In genomic region chr4:108619372-108620100, GRCh38 we compare ENCODE assay signal across 8 cellular contexts. TPM values are rescaled to one million over a fixed set of nuclear protein-coding genes. Genes with fewer than 3 reads are reported as not detected.
DNase-seq lines count a peak whose midpoint lies in the region; ATAC-seq, FAIRE-seq and TF ChIP-seq lines count a peak whose summit lies in the region.

No MANE protein-coding gene starts in this region.

- H3K4me3 ChIP-seq in BJ (ENCODE audit: low read depth, low read length), result peak overlapping the region; percentile 38
- H3K4me3 ChIP-seq in GM23248, result peak overlapping the region; percentile 95
- peak overlapping the region; percentile 86 for H3K4me3 ChIP-seq in SK-N-MC
- peak overlapping the region; percentile 18 to 80 for H3K4me3 ChIP-seq in aorta (ENCODE audit: low read length in 2 of 2)

- H4K20me1 ChIP-seq in GM23248 (ENCODE audit: insufficient read depth), result no peaks in the 10 kb centered on the region; the same call in 1 of the 2 replicates

- H3K36me3 Mint-ChIP-seq in naive B cell, result peaks cover 22 to 29% of the 10 kb centered on the region in 2 donors

- CTCF ChIA-PET in BJ (lab: Yijun Ruan, JAX), result interaction anchor here (1.8 kb wide), 1 partner anchor 18 kb away, joined by 4 read pairs; no protein-coding TSS in a partner anchor

- intact Hi-C loops in aorta (cut with DNase I), result loop anchor here in 1 of 2 donors (2.0 to 10.0 kb wide), 2 partner anchors 31 to 1195 kb away; partner anchors contain the start of genes GAR1 and OSTC

- no peak for ATAC-seq in naive B cell (ENCODE audit: low read depth in 2 of 2)
- peak; percentile 8 for ATAC-seq in aorta (ENCODE audit: low FRiP score)

- peak overlapping the region; percentile 85 to 99 (median 97) for H3K27ac Mint-ChIP-seq in naive B cell

- no peaks in the 10 kb centered on the region for H3K9me3 ChIP-seq in GM23248 (ENCODE audit: low read depth)
- no peaks in the 10 kb centered on the region for H3K9me3 ChIP-seq in SK-N-MC (ENCODE audit: low read depth, low read length)
- H3K9me3 ChIP-seq in aorta (ENCODE audit: control insufficient read depth, low read length), result no peaks in the 10 kb centered on the region

- H3F3A ChIP-seq in GM23248 (ENCODE audit: insufficient read depth), result peaks cover 24% of the 10 kb centered on the region

- peak overlapping the region; percentile 71 for H3K9ac ChIP-seq in GM23248
- H3K9ac ChIP-seq in SK-N-MC (ENCODE audit: insufficient read length), result peak overlapping the region; percentile 69

- H3K4me2 ChIP-seq in GM23248 (ENCODE audit: unreplicated experiment), result peak overlapping the region; percentile 82

- peak overlapping the region; percentile 98 for H2AFZ ChIP-seq in GM23248

- H3K4me3 Mint-ChIP-seq in naive B cell, result peak overlapping the region; percentile 86 to 100 (median 96)

- WGBS in GM23248 (ENCODE audit: low coverage in 1 of 2, low lambda C conversion rate in 2 of 2, missing lambda C conversion rate in 2 of 2), 2 experiments, result 75 to 77% methylated on average over 7 of the region's 7 CpGs
- 80 to 83% methylated on average over 7 of the region's 7 CpGs for WGBS in aorta, 2 donors

- peaks cover 33 to 52% (median 43%) of the 10 kb centered on the region in 3 donors for H3K4me1 Mint-ChIP-seq in naive B cell

- no peak for FAIRE-seq in urothelium cell line (lab: Jason Lieb, UNC)

- no peak for TF ChIP-seq CTCF in BJ (IDR thresholded peaks at IDR 0.05; ENCODE audit: insufficient read depth, low read depth, low read length)

- no peaks in the 10 kb centered on the region for H3K9me2 ChIP-seq in GM23248 (ENCODE audit: insufficient read depth)

- peaks cover 42% of the 10 kb centered on the region for H3K79me2 ChIP-seq in GM23248 (ENCODE audit: insufficient read depth)

- H3K27me3 Mint-ChIP-seq in naive B cell, result no peaks in the 10 kb centered on the region

- H3K27ac ChIP-seq in GM23248 (peak overlapping the region; percentile 48), SK-N-MC (no peak overlapping the region), caudate nucleus (ENCODE audit: low read depth, low read length) (peak overlapping the region; percentile 74), aorta (ENCODE audit: low read depth in 1 of 2, low read length in 2 of 2) (no peak overlapping the region)

- H3K4me1 ChIP-seq in GM23248 (ENCODE audit: insufficient read depth) (peaks cover 37% of the 10 kb centered on the region), aorta (ENCODE audit: control insufficient read depth in 1 of 2, insufficient read depth in 2 of 2, low read length in 2 of 2) (peaks cover 0 to 3% of the 10 kb centered on the region in 2 donors)

- POLR2A ChIA-PET in BJ (lab: Charles Lee), result no interaction called here

- in situ Hi-C loops in GM23248 (cut with MboI), result no loop called here

- H3K27me3 ChIP-seq in BJ (ENCODE audit: control insufficient read depth, insufficient read depth, low read length) (no peaks in the 10 kb centered on the region), GM23248 (replicated peaks; ENCODE audit: insufficient read depth) (no peaks in the 10 kb centered on the region), aorta (ENCODE audit: control insufficient read depth in 1 of 2, insufficient read depth in 2 of 2, low read length in 1 of 2) (no peaks in the 10 kb centered on the region)

- peaks cover 0 to 14% (median 3%) of the 10 kb centered on the region in 7 donors for H3K9me3 Mint-ChIP-seq in naive B cell

- H3K36me3 ChIP-seq in BJ (ENCODE audit: control insufficient read depth, insufficient read depth, low read length) (peaks cover 9% of the 10 kb centered on the region), GM23248 (ENCODE audit: low read depth) (peaks cover 31% of the 10 kb centered on the region), SK-N-MC (ENCODE audit: insufficient read depth, low read length) (peaks cover 37% of the 10 kb centered on the region), aorta (ENCODE audit: control insufficient read depth in 1 of 2, insufficient read depth in 2 of 2, low read length in 1 of 2) (peaks cover 0 to 6% of the 10 kb centered on the region in 2 donors)

- DNase-seq in BJ (ENCODE audit: low read depth), result no peak
- DNase-seq in GM23248, result peak; percentile 25
- DNase-seq in SK-N-MC (ENCODE audit: low read depth, low spot score), result no peak
- no peak for DNase-seq in caudate nucleus (lab: John Stamatoyannopoulos, UW)
- DNase-seq in naive B cell, result peak; percentile 4
- DNase-seq in aorta, result no peak
- DNase-seq in urothelium cell line (ENCODE audit: low spot score), result no peak
- DNase-seq in anterior cingulate cortex (lab: John Stamatoyannopoulos, UW), result no peak

RNA-seq across cellular contexts. Expression of gene RPL34, which starts 0.8 kb away (rescaled TPM):
- polyA plus RNA-seq in BJ (2011; rRNA removed), result 1,816 and 2,589 TPM in 2 replicates
- polyA minus RNA-seq in BJ (2011; rRNA and poly(A)+ RNA removed), result 96.3 and 123 TPM in 2 replicates
- 588 and 647 TPM in 2 replicates for total RNA-seq in GM23248 (2014; rRNA removed; shearing (Covaris generic))
- polyA plus RNA-seq in GM23248 (2016; fragmentation: Nextera tagmentation; extraction: Ambion mirVana), result 911 and 935 TPM in 2 replicates
- 1,000 to 10,000 TPM; 3,614 to 4,964 (median 4,202) TPM for polyA plus RNA-seq in naive B cell (ENCODE audit: low read depth in 6 of 6)
- 1,000 to 10,000 TPM in 1 of 2 donors, 100 to 1,000 TPM in 1; 967 to 1,116 TPM for total RNA-seq in aorta
- polyA plus RNA-seq in aorta, result over 10,000 TPM in 1 of 2 donors, 1,000 to 10,000 TPM in 1; 4,600 to 10,627 TPM

RNA-seq across cellular contexts. Expression of gene OSTC, which starts 30.9 kb away (rescaled TPM):
- 172 and 294 TPM in 2 replicates for polyA plus RNA-seq in BJ (2011; rRNA removed)
- polyA minus RNA-seq in BJ (2011; rRNA and poly(A)+ RNA removed), result 73.8 and 104 TPM in 2 replicates
- 319 and 372 TPM in 2 replicates for total RNA-seq in GM23248 (2014; rRNA removed; shearing (Covaris generic))
- 630 and 637 TPM in 2 replicates for polyA plus RNA-seq in GM23248 (2016; fragmentation: Nextera tagmentation; extraction: Ambion mirVana)
- polyA plus RNA-seq in naive B cell (ENCODE audit: low read depth in 6 of 6), result 100 to 1,000 TPM in 5 of 6 donors, 10 to 100 TPM in 1; 94.4 to 171 (median 109) TPM
- total RNA-seq in aorta, result 10 to 100 TPM; 63.5 to 67.2 TPM
- 100 to 1,000 TPM in 1 of 2 donors, 10 to 100 TPM in 1; 96.8 to 110 TPM for polyA plus RNA-seq in aorta

Comparison
In these comparisons a context has a peak if more than half of its experiments do, and no peak if none do; other contexts are left out.
1. DNase-seq: peak in GM23248 (single experiment) and naive B cell (single experiment); none in BJ (single experiment), SK-N-MC (single experiment), caudate nucleus (0 of 61), aorta (0 of 2), urothelium cell line (single experiment) and anterior cingulate cortex (0 of 58).
2. H3K4me3 ChIP-seq: peak in every context shown above with its lines; median percentile 95 in GM23248; 86 in SK-N-MC; 49 in aorta; 38 in BJ.
3. H3K27ac ChIP-seq: peak in GM23248 (single experiment) and caudate nucleus (single experiment); none in SK-N-MC (single experiment) and aorta (0 of 2).